In genomic region chr19:44796701-44797115, GRCh38 we compare ENCODE assay signal across 10 cellular contexts. TPM values are rescaled to one million over a fixed set of nuclear protein-coding genes. Genes with fewer than 3 reads are reported as not detected.
DNase-seq lines count a peak whose midpoint lies in the region; ATAC-seq and TF ChIP-seq lines count a peak whose summit lies in the region.
"Had no signal": no experiment of that assay in that cellular context is flagged by ENCODE, and none has a peak within 500 bp of the region (broad histone marks: within the 10 kb centered on the region; RNA-seq: fewer than 3 reads in every experiment).

No MANE protein-coding gene starts in this region.

- H3K27ac Mint-ChIP-seq in T-cell: peak overlapping the region; percentile 81 to 82
- H3K27ac Mint-ChIP-seq in stimulated activated effector memory CD8-positive, alpha-beta T cell treated with anti-CD3 and anti-CD28 coated beads, Interleukin-12 subunit alpha, Interleukin-12 subunit beta, amount 100 ng/mL, for 72 hours: peak overlapping the region; percentile 55

- no peaks in the 10 kb centered on the region for H3K36me3 Mint-ChIP-seq in T-cell
- H3K36me3 Mint-ChIP-seq in stimulated activated effector memory CD8-positive, alpha-beta T cell treated with anti-CD3 and anti-CD28 coated beads, Interleukin-12 subunit alpha, Interleukin-12 subunit beta, amount 100 ng/mL, for 72 hours: no peaks in the 10 kb centered on the region

- no peak for TF ChIP-seq CTCF in heart right ventricle (IDR thresholded peaks at IDR 0.05)

- H3K9me3 Mint-ChIP-seq in T-cell: no peaks in the 10 kb centered on the region
- H3K9me3 Mint-ChIP-seq in stimulated activated effector memory CD8-positive, alpha-beta T cell treated with anti-CD3 and anti-CD28 coated beads, Interleukin-12 subunit alpha, Interleukin-12 subunit beta, amount 100 ng/mL, for 72 hours: no peaks in the 10 kb centered on the region

- no peaks in the 10 kb centered on the region for H3K9me3 ChIP-seq in heart right ventricle

- no peaks in the 10 kb centered on the region for H3K27me3 ChIP-seq in heart right ventricle

- peak overlapping the region in 2 of 3 donors; percentile 22 to 36 for H3K4me3 Mint-ChIP-seq in T-cell
- no peak overlapping the region for H3K4me3 Mint-ChIP-seq in stimulated activated effector memory CD8-positive, alpha-beta T cell treated with anti-CD3 and anti-CD28 coated beads, Interleukin-12 subunit alpha, Interleukin-12 subunit beta, amount 100 ng/mL, for 72 hours

- DNase-seq in SIG-M5 treated with dmso at 0.1 percent for 504 hours (lab: John Stamatoyannopoulos, UW; ENCODE audit: unreplicated experiment) (peak; percentile 4), SIG-M5 (lab: John Stamatoyannopoulos, UW) (no peak), T-cell (peak in 4 of 34 experiments; percentile 2 to 23 (median 14)), heart right ventricle (peak; percentile 62 to 82), left colon (no peak), NCI-H526 (lab: John Stamatoyannopoulos, UW) (no peak)
- DNase-seq in stimulated activated effector memory CD8-positive, alpha-beta T cell treated with anti-CD3 and anti-CD28 coated beads, Interleukin-12 subunit alpha, Interleukin-12 subunit beta, amount 100 ng/mL, for 72 hours (ENCODE audit: low spot score in 2 of 2): no peak
- DNase-seq: stimulated activated CD4-positive, alpha-beta T cell treated with anti-CD3 and anti-CD28 coated beads, Interleukin-4, amount 100 ng/mL, for 24 hours had no signal

- H3K27ac ChIP-seq in heart right ventricle: peak overlapping the region; percentile 60 to 93 (median 84)

- ATAC-seq in T-cell (replicated peaks in 1 of 4): peak in 2 of 4 experiments; percentile 40 to 60
- ATAC-seq in heart right ventricle: peak; percentile 72 to 92 (median 80)
- ATAC-seq in stimulated activated effector memory CD8-positive, alpha-beta T cell treated with anti-CD3 and anti-CD28 coated beads, Interleukin-12 subunit alpha, Interleukin-12 subunit beta, amount 100 ng/mL, for 72 hours: no peak
- ATAC-seq in left colon: no peak
- no peak for ATAC-seq in HG02870 (IDR thresholded peaks at IDR 0.05; ENCODE audit: unreplicated experiment)

- peak overlapping the region in 1 of 10 donors; percentile 28 for H3K4me3 ChIP-seq in heart right ventricle

- H3K4me1 Mint-ChIP-seq in T-cell: peaks cover 15 to 32% (median 22%) of the 10 kb centered on the region in 3 donors
- H3K4me1 Mint-ChIP-seq in stimulated activated effector memory CD8-positive, alpha-beta T cell treated with anti-CD3 and anti-CD28 coated beads, Interleukin-12 subunit alpha, Interleukin-12 subunit beta, amount 100 ng/mL, for 72 hours: peaks cover 6% of the 10 kb centered on the region

- H3K4me1 ChIP-seq in heart right ventricle: peaks cover 0 to 22% (median 17%) of the 10 kb centered on the region in 9 donors

- intact Hi-C loops in heart right ventricle (cut with DNase I) (loop anchor here in 2 of 10 donors (1.0 to 5.0 kb wide), 2 partner anchors 46 to 49 kb away; no protein-coding TSS in a partner anchor), left colon (cut with DNase I, micrococcal nuclease) (loop anchor here in 1 of 2 donors (10.0 kb wide), 1 partner anchor 48 kb away; the partner anchor contains the start of gene NECTIN2)

- H3K36me3 ChIP-seq in heart right ventricle: no peaks in the 10 kb centered on the region

- 15% methylated on average over 12 of the region's 12 CpGs for WGBS in heart right ventricle, 2 donors

- H3K27me3 Mint-ChIP-seq in T-cell: no peaks in the 10 kb centered on the region

- CTCF ChIA-PET in T-cell (lab: Charles Lee): interaction anchor here in 1 of 2 donors (0.6 kb wide), 1 partner anchor 632 kb away, joined by 5 read pairs; the partner anchor contains the start of gene ZNF226

- POLR2A ChIA-PET in T-cell (lab: Charles Lee): interaction anchor here in 1 of 2 donors (0.6 kb wide), 1 partner anchor 49 kb away, joined by 4 read pairs; the partner anchor contains the start of gene NECTIN2

RNA-seq across cellular contexts. Expression of gene BCAM, which starts 12.2 kb away (rescaled TPM):
- total RNA-seq in T-cell: 1 to 10 TPM in 1 of 5 donors, under 1 TPM in 3, not detected in 1; 0.39 to 1.0 (median 0.87) TPM
- 100 to 1,000 TPM in 4 of 10 donors, 10 to 100 TPM in 6; 72.8 to 118 (median 92.5) TPM for total RNA-seq in heart right ventricle
- 100 to 1,000 TPM in 1 of 2 donors, 10 to 100 TPM in 1; 63.2 to 130 TPM for polyA plus RNA-seq in heart right ventricle
- total RNA-seq in left colon: 10 to 100 TPM; 21.4 to 21.7 TPM

RNA-seq across cellular contexts. Expression of gene CBLC, which starts 19.0 kb away (rescaled TPM):
- total RNA-seq in T-cell (under 1 TPM in 2 of 5 donors, not detected in 3; 0.25 to 0.30 TPM), heart right ventricle (under 1 TPM in 1 of 10 donors, not detected in 9; 0.38 TPM), left colon (10 to 100 TPM; 79.1 to 84.4 TPM)
- polyA plus RNA-seq in heart right ventricle: not detected
- total RNA-seq: glomerular endothelial cell had no signal

RNA-seq across cellular contexts. Expression of gene BCL3, which starts 48.2 kb away (rescaled TPM):
- total RNA-seq in T-cell (100 to 1,000 TPM in 1 of 5 donors, 10 to 100 TPM in 4; 18.7 to 103 (median 19.4) TPM), heart right ventricle (10 to 100 TPM in 9 of 10 donors, 1 to 10 TPM in 1; 7.1 to 76.3 (median 20.3) TPM), left colon (100 to 1,000 TPM in 1 of 2 donors, 10 to 100 TPM in 1; 81.5 to 103 TPM)
- 10 to 100 TPM; 20.7 to 30.7 TPM for polyA plus RNA-seq in heart right ventricle

RNA-seq across cellular contexts. Expression of gene NECTIN2, which starts 49.4 kb away (rescaled TPM):
- total RNA-seq in T-cell (1 to 10 TPM in 4 of 5 donors, under 1 TPM in 1; 0.30 to 1.8 (median 1.4) TPM), heart right ventricle (10 to 100 TPM; 34.1 to 83.9 (median 46.5) TPM), left colon (100 to 1,000 TPM; 112 to 125 TPM)
- polyA plus RNA-seq in heart right ventricle: 10 to 100 TPM; 62.5 to 96.8 TPM

Comparison
In these comparisons a context has a peak if more than half of its experiments do, and no peak if none do; other contexts are left out.
1. DNase-seq: peak in SIG-M5 treated with dmso at 0.1 percent for 504 hours (single experiment) and heart right ventricle (2 of 2); none in SIG-M5 (single experiment), stimulated activated effector memory CD8-positive, alpha-beta T cell treated with anti-CD3 and anti-CD28 coated beads, Interleukin-12 subunit alpha, Interleukin-12 subunit beta, amount 100 ng/mL, for 72 hours (0 of 2), left colon (0 of 2) and NCI-H526 (0 of 2).
2. ATAC-seq: peak in heart right ventricle (8 of 8); none in stimulated activated effector memory CD8-positive, alpha-beta T cell treated with anti-CD3 and anti-CD28 coated beads, Interleukin-12 subunit alpha, Interleukin-12 subunit beta, amount 100 ng/mL, for 72 hours (single experiment), left colon (single experiment) and HG02870 (single experiment).
3. RNA of gene BCAM, which starts 12.2 kb away (total RNA-seq): 72.8 to 118 TPM in heart right ventricle and 21.4 to 21.7 TPM in left colon; 0.39 to 1.0 TPM in T-cell; every median in the first group is over 10 times any median in the second.
4. RNA of gene CBLC, which starts 19.0 kb away (total RNA-seq): 79.1 to 84.4 TPM in left colon; 0.25 to 0.30 TPM in T-cell and 0.38 TPM in heart right ventricle; every median in the first group is over 10 times any median in the second.